11 cellular contexts compared by ENCODE assay signal in the genomic region with DNA sequence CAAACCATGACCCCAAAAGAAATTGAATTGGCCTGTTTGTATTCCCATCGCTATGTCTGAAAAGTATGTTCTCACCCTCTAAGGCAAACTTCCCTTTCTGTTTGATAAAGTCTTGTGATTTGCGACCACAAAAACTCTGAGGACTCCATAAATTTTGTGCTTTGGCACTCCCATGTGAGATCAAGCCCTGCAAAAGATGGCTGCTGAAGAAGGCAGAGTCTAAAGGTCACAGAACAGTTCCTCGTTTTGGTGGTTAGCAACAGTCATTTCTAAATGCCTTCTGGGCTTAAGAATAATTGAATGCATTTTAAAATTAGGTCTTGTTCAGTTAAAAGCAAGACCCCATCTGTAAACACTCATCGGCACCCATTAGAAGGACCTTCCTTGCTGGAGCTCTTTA.
A peak's percentile ranks its signal among the peaks of the same experiment; 100 is the strongest.
DNase-seq lines count a peak whose midpoint lies in the region; ATAC-seq and TF ChIP-seq lines count a peak whose summit lies in the region.
"Had no signal": no experiment of that assay in that cellular context is flagged by ENCODE, and none has a peak within 500 bp of the region (broad histone marks: within the 10 kb centered on the region; RNA-seq: fewer than 3 reads in every experiment).

No MANE protein-coding gene starts in this region.

- no peaks in the 10 kb centered on the region for H3K36me3 Mint-ChIP-seq in Calu3 (ENCODE audit: insufficient read depth, unreplicated experiment)

- H3K27me3 Mint-ChIP-seq in Calu3 (ENCODE audit: unreplicated experiment): no peaks in the 10 kb centered on the region

- TF ChIP-seq CTCF in Calu3 (IDR thresholded peaks at IDR 0.05; ENCODE audit: unreplicated experiment): no peak

- DNase-seq in OCI-M1 (lab: John Stamatoyannopoulos, UW) (peak; percentile 78), NCI-H1105 (lab: John Stamatoyannopoulos, UW) (no peak), iPS-NIHi11 (ENCODE audit: low spot score) (no peak), Calu3 (no peak), GM03348 (ENCODE audit: low spot score) (no peak)
- DNase-seq: activated T-cell treated with anti-CD3 and anti-CD28 coated beads, Interleukin-2, amount 50 U/mL, for 48 hours; NCI-H187; RPMI8226 had no signal

- H3K4me3 Mint-ChIP-seq in Calu3 (ENCODE audit: low read depth, unreplicated experiment): no peak overlapping the region

- intact Hi-C loops in Calu3 (cut with micrococcal nuclease; ENCODE audit: unreplicated experiment): no loop called here

- BruUV-seq in Calu3 (replicated peaks; lab: Mats Ljungman, UMichigan): no TSS peak

- H3K27ac Mint-ChIP-seq in Calu3 (ENCODE audit: unreplicated experiment): no peak overlapping the region

- no peaks in the 10 kb centered on the region for H3K4me1 Mint-ChIP-seq in Calu3 (ENCODE audit: low read depth, unreplicated experiment)

- CTCF ChIA-PET in Calu3 (lab: Charles Lee): interaction anchor here (0.5 kb wide), 1 partner anchor 1091 kb away, joined by 4 read pairs; no protein-coding TSS in a partner anchor

- peaks cover 6% of the 10 kb centered on the region for H3K9me3 Mint-ChIP-seq in Calu3 (ENCODE audit: low read depth, unreplicated experiment)

- ATAC-seq in GM18517 (IDR thresholded peaks at IDR 0.05; ENCODE audit: unreplicated experiment): peak; percentile 91
- ATAC-seq in GM21515 (IDR thresholded peaks at IDR 0.05; ENCODE audit: unreplicated experiment): peak; percentile 57
- peak; percentile 72 for ATAC-seq in HG03103 (IDR thresholded peaks at IDR 0.05; ENCODE audit: low read depth, unreplicated experiment)
